In genomic region chr1:41493117-41493536, GRCh38 we compare ENCODE assay signal across 1 cellular context.
A peak's percentile ranks its signal among the peaks of the same experiment; 100 is the strongest.
TF ChIP-seq lines count a peak whose summit lies in the region.

No MANE protein-coding gene starts in this region.

TF ChIP-seq in HEK293, 187 proteins besides CTCF, POLR2A, EP300 and RAD21 (continued from another document):
- TF ChIP-seq INSM2 (tag by site-specific recombination; IDR thresholded peaks at IDR 0.05) (peak; percentile 49; the same call in 1 of the 2 replicates), ZNF660 (tag by site-specific recombination; IDR thresholded peaks at IDR 0.05) (peak; percentile 93), KLF9 (tag by site-specific recombination; IDR thresholded peaks at IDR 0.05; ENCODE audit: low read depth) (no peak), ZNF423 (tag by site-specific recombination; IDR thresholded peaks at IDR 0.05) (no peak), KLF7 (tag by site-specific recombination; IDR thresholded peaks at IDR 0.05; ENCODE audit: borderline replicate concordance) (no peak), ZNF324 (tag by site-specific recombination; IDR thresholded peaks at IDR 0.05) (0 out of 2 replicates have a peak, but pooled peaks have one; percentile 38), ZNF670 (tag by site-specific recombination; IDR thresholded peaks at IDR 0.05; ENCODE audit: low read depth) (no peak), ZXDB (tag by site-specific recombination; IDR thresholded peaks at IDR 0.05) (no peak), KLF8 (tag by site-specific recombination; IDR thresholded peaks at IDR 0.05) (peak; percentile 38; the same call in 1 of the 2 replicates), ZIC2 (tag by site-specific recombination; IDR thresholded peaks at IDR 0.05) (peak; percentile 62), KLF17 (tag by site-specific recombination; IDR thresholded peaks at IDR 0.05) (peak; percentile 93), SETDB1 (IDR thresholded peaks at IDR 0.05; ENCODE audit: insufficient read length, low read length) (no peak), ZNF24 (tag by site-specific recombination; IDR thresholded peaks at IDR 0.05) (peak; percentile 66; the same call in 1 of the 2 replicates), BCL11B (tag by site-specific recombination; IDR thresholded peaks at IDR 0.05; ENCODE audit: low read depth) (no peak), GLIS1 (tag by site-specific recombination; IDR thresholded peaks at IDR 0.05) (peak; percentile 95), ZNF629 (tag by site-specific recombination; IDR thresholded peaks at IDR 0.05) (peak; percentile 91), ZNF692 (tag by site-specific recombination; IDR thresholded peaks at IDR 0.05) (peak; percentile 100), ZNF391 (tag by site-specific recombination; IDR thresholded peaks at IDR 0.05; ENCODE audit: borderline replicate concordance, low read depth) (no peak), ZBTB20 (tag by site-specific recombination; IDR thresholded peaks at IDR 0.05) (peak; percentile 37; the same call in 1 of the 2 replicates)
